Comparison of ENCODE assay signal across 10 cellular contexts in the genomic region with DNA sequence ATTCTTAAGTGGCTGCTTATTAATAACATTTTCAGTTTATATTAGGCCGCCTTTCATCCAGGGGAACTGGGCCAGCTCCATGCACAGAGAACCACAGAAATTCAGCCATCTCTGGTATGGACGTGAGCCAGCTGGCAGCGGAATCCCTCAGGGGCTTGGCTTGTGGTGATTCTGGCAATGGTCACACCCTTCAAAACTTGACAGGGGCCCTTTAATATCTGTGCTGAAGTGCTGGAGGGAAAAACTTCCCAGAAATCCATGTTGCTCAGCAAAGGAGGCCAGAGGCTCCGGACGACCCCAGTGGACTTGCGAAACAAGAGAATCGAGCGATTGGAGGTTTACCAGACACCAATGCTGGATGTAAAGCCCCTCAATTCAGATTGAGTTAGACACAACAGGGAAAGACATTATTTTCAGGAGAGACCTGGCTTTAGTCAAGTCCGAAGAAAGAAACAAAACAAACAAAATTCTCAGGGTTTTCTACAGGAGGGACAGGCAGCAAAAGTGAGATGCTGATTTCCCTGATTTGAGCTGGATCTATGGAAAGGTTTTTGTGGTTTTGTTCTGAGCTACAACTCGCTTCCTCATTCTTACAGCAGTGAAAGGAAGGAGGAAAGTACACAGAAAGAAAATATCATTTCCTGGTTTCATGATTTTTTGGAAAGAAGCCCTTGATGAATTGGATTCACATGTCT. TPM values are rescaled to one million over a fixed set of nuclear protein-coding genes. Genes with fewer than 3 reads are reported as not detected.
DNase-seq lines count a peak whose midpoint lies in the region; ATAC-seq and TF ChIP-seq lines count a peak whose summit lies in the region.
"Had no signal": no experiment of that assay in that cellular context is flagged by ENCODE, and none has a peak within 500 bp of the region (broad histone marks: within the 10 kb centered on the region; RNA-seq: fewer than 3 reads in every experiment).

No MANE protein-coding gene starts in this region.

- H4K91ac ChIP-seq in mesenchymal stem cell (ENCODE audit: low read length), result no peak overlapping the region

- H4K8ac ChIP-seq in mesenchymal stem cell (ENCODE audit: low read length), result no peak overlapping the region

- H2AFZ ChIP-seq in mesenchymal stem cell (ENCODE audit: low read depth, low read length), result no peak overlapping the region

- H3K36me3 ChIP-seq in colonic mucosa (no peaks in the 10 kb centered on the region), mesenchymal stem cell (ENCODE audit: control insufficient read depth in 1 of 2, insufficient read depth in 2 of 2, low read depth in 1 of 2, low read length in 2 of 2) (peaks cover 0 to 10% of the 10 kb centered on the region in 2 experiments), urinary bladder (ENCODE audit: insufficient read depth) (no peaks in the 10 kb centered on the region)

- H3K27me3 ChIP-seq in colonic mucosa (no peaks in the 10 kb centered on the region), mesenchymal stem cell (ENCODE audit: control insufficient read depth in 1 of 2, insufficient read depth in 1 of 2, low read length in 2 of 2) (no peaks in the 10 kb centered on the region)

- TF ChIP-seq CTCF in colonic mucosa (IDR thresholded peaks at IDR 0.05), result no peak

- no peak overlapping the region for H3K4ac ChIP-seq in mesenchymal stem cell (ENCODE audit: low read depth in 1 of 2, low read length in 2 of 2)

- ATAC-seq in HG03196 (IDR thresholded peaks at IDR 0.05; ENCODE audit: unreplicated experiment), result no peak

- no peak overlapping the region for H2BK120ac ChIP-seq in mesenchymal stem cell (ENCODE audit: low read depth, low read length)

- H3K4me1 ChIP-seq in colonic mucosa, result no peaks in the 10 kb centered on the region
- peaks cover 21% of the 10 kb centered on the region for H3K4me1 ChIP-seq in mesenchymal stem cell (ENCODE audit: control insufficient read depth, insufficient read depth, low read depth, low read length)
- no peaks in the 10 kb centered on the region for H3K4me1 ChIP-seq in urinary bladder (ENCODE audit: insufficient read depth)

- no peak overlapping the region for H3K23ac ChIP-seq in mesenchymal stem cell (ENCODE audit: low read length in 2 of 2)

- no peak overlapping the region for H3K18ac ChIP-seq in mesenchymal stem cell (ENCODE audit: low read depth in 1 of 2, low read length in 2 of 2)

- H3K79me1 ChIP-seq in mesenchymal stem cell (replicated peaks; ENCODE audit: low read length, poor library complexity, severe bottlenecking), result peaks cover 2% of the 10 kb centered on the region

- H3K9ac ChIP-seq in colonic mucosa (ENCODE audit: low read depth in 2 of 2, low read length in 2 of 2) (peak overlapping the region in 1 of 2 donors; percentile 10), mesenchymal stem cell (ENCODE audit: low read length) (peak overlapping the region; percentile 94)
- H3K9ac ChIP-seq: KMS-11 had no signal

- no peak overlapping the region for H2AK5ac ChIP-seq in mesenchymal stem cell (ENCODE audit: low read length, severe bottlenecking)

- H3K4me3 ChIP-seq in colonic mucosa (no peak overlapping the region), mesenchymal stem cell (ENCODE audit: insufficient read depth in 1 of 2, low read depth in 1 of 2, low read length in 2 of 2) (peak overlapping the region in 1 of 2 experiments; percentile 77), urinary bladder (ENCODE audit: low read depth, low read length) (peak overlapping the region; percentile 14)

- H3K27ac ChIP-seq in colonic mucosa, result peak overlapping the region; percentile 24
- H3K27ac ChIP-seq in mesenchymal stem cell (ENCODE audit: low read length, poor library complexity, severe bottlenecking), result peak overlapping the region; percentile 43
- H3K27ac ChIP-seq in urinary bladder (ENCODE audit: low read depth), result peak overlapping the region; percentile 80
- H3K27ac ChIP-seq: KMS-11 had no signal

- H3K4me2 ChIP-seq in mesenchymal stem cell (ENCODE audit: low read length, poor library complexity, severe bottlenecking), result no peak overlapping the region
- H3K4me2 ChIP-seq: KMS-11 had no signal

- intact Hi-C loops in colonic mucosa (cut with DNase I), result no loop called here

- no peak overlapping the region for H2BK12ac ChIP-seq in mesenchymal stem cell (ENCODE audit: low read length in 2 of 2)

- H2BK15ac ChIP-seq in mesenchymal stem cell (ENCODE audit: low read depth, poor library complexity, severe bottlenecking), result peak overlapping the region; percentile 82

- peak; percentile 50 for DNase-seq in NCI-H1105 treated with DMSO at 0.1 percent for 48 hours (lab: John Stamatoyannopoulos, UW)
- DNase-seq in NCI-H1105 (lab: John Stamatoyannopoulos, UW), result no peak
- peak; percentile 59 for DNase-seq in colonic mucosa
- peak; percentile 71 for DNase-seq in mesenchymal stem cell
- DNase-seq in OCI-M2 (lab: John Stamatoyannopoulos, UW; ENCODE audit: unreplicated experiment), result no peak
- no peak for DNase-seq in NCI-H774 (lab: John Stamatoyannopoulos, UW)
- DNase-seq: stimulated activated CD4-positive, alpha-beta T cell treated with anti-CD3 and anti-CD28 coated beads, Interleukin-4, amount 100 ng/mL, for 4 hours had no signal

- H3K14ac ChIP-seq in mesenchymal stem cell (ENCODE audit: low read length in 2 of 2), result no peak overlapping the region

- WGBS in mesenchymal stem cell, result 53% methylated on average over 10 of the region's 10 CpGs
- WGBS in urinary bladder, result 12% methylated on average over 10 of the region's 10 CpGs

- H2BK5ac ChIP-seq in mesenchymal stem cell (ENCODE audit: low read depth, low read length, poor library complexity, severe bottlenecking), result no peak overlapping the region

- H3K9me3 ChIP-seq in colonic mucosa (no peaks in the 10 kb centered on the region), mesenchymal stem cell (ENCODE audit: control insufficient read depth, low read length) (no peaks in the 10 kb centered on the region)

RNA-seq across cellular contexts. Expression of a gene that starts 11.1 kb away (rescaled TPM):
- total RNA-seq in colonic mucosa, result 1 to 10 TPM; 4.4 to 7.6 TPM
- 17.0 TPM for polyA plus RNA-seq in mesenchymal stem cell (2013, experiment 1 of 2)
- polyA plus RNA-seq in mesenchymal stem cell (2013, experiment 2 of 2), result 16.9 TPM
- total RNA-seq in urinary bladder, result 89.7 TPM
- 22.4 TPM for polyA plus RNA-seq in urinary bladder

Comparison
In these comparisons a context has a peak if more than half of its experiments do, and no peak if none do; other contexts are left out.
1. DNase-seq: peak in NCI-H1105 treated with DMSO at 0.1 percent for 48 hours (single experiment), colonic mucosa (single experiment) and mesenchymal stem cell (single experiment); none in NCI-H1105 (single experiment), OCI-M2 (single experiment) and NCI-H774 (single experiment).
2. H3K27ac ChIP-seq: peak in every context shown above with its lines; median percentile 80 in urinary bladder; 43 in mesenchymal stem cell; 24 in colonic mucosa.
3. RNA of a gene that starts 11.1 kb away (total RNA-seq): 89.7 TPM in urinary bladder (single experiment); 4.4 to 7.6 TPM in colonic mucosa; every median in the first group is over 10 times any median in the second.